Comparison of ENCODE assay signal across 9 cellular contexts in the genomic region with DNA sequence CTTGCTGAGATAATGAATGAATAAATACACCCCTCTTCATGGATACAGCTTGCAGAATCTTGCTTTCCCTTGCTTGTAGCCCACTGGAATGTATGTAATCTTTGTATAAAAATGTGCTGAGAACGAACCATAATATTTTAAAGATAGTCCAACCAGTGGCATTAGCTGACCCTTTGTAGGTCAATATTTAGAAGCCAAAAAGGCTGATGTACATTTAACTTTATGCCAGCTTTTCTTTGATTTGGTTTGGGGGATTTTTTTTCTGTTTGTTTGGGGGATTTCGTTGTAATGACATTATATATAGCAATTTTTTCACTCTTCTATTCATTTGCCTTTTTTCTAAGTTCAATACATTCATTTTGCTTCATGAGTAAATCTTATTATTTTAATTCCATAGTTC.
"Had no signal": no experiment of that assay in that cellular context is flagged by ENCODE, and none has a peak within 500 bp of the region (broad histone marks: within the 10 kb centered on the region; RNA-seq: fewer than 3 reads in every experiment).

No MANE protein-coding gene starts in this region.

- H3K4me3 ChIP-seq: GM23248, HAP-1 had no signal

- DNase-seq: GOT3, H7, HFFc6, IMR-90, KBM-7 had no signal

- H3K9ac ChIP-seq: GM23248 had no signal

- ATAC-seq: HCT116 had no signal

- H3K27ac ChIP-seq: GM23248, HL-60 had no signal

- H3K9me3 ChIP-seq: HAP-1 had no signal

- H3K4me1 ChIP-seq: HAP-1 had no signal

- H3K36me3 ChIP-seq: HAP-1 had no signal

- H2AFZ ChIP-seq: GM23248 had no signal
